1 cellular context compared by ENCODE assay signal in genomic region chr19:39532233-39533002, GRCh38.
TF ChIP-seq lines count a peak whose summit lies in the region.

A gene with protein sequence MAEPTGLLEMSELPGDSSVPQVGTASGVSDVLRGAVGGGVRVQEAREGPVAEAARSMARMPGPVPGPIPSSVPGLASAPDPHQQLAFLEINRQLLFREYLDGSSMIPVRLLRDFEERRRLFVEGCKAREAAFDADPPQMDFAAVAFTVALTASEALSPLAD (minus strand): TSS chr19:39532852. CDS start chr19:39532802, 50 bp downstream.

TF ChIP-seq in K562, 482 proteins besides CTCF, POLR2A, EP300 and RAD21 (continued from another document and continues in another):
- TF ChIP-seq, protein P1, sequence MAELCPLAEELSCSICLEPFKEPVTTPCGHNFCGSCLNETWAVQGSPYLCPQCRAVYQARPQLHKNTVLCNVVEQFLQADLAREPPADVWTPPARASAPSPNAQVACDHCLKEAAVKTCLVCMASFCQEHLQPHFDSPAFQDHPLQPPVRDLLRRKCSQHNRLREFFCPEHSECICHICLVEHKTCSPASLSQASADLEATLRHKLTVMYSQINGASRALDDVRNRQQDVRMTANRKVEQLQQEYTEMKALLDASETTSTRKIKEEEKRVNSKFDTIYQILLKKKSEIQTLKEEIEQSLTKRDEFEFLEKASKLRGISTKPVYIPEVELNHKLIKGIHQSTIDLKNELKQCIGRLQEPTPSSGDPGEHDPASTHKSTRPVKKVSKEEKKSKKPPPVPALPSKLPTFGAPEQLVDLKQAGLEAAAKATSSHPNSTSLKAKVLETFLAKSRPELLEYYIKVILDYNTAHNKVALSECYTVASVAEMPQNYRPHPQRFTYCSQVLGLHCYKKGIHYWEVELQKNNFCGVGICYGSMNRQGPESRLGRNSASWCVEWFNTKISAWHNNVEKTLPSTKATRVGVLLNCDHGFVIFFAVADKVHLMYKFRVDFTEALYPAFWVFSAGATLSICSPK (IDR thresholded peaks at IDR 0.05; ENCODE audit: borderline replicate concordance) = no peak
- TF ChIP-seq SMAD4 (CRISPR knock-in tag; conservative IDR thresholded peaks at IDR 0.05) (0 out of 2 replicates have a peak, but pooled peaks have one; percentile 28), GTF2E2 (tag; IDR thresholded peaks at IDR 0.05) (0 out of 2 replicates have a peak, but pooled peaks have one; percentile 24), CEBPG (CRISPR knock-in tag; IDR thresholded peaks at IDR 0.05) (peak; percentile 51; the same call in 1 of the 2 replicates), CEBPG (tag; conservative IDR thresholded peaks at IDR 0.05 in 1 of 2, IDR thresholded peaks at IDR 0.05 in 1 of 2) (no peak; a peak in 1 of 4 replicates), ILF3 (IDR thresholded peaks at IDR 0.05; ENCODE audit: borderline replicate concordance) (no peak), EWSR1 (IDR thresholded peaks at IDR 0.05; ENCODE audit: borderline replicate concordance, low read depth, partially characterized antibody) (no peak), ZNF592 (IDR thresholded peaks at IDR 0.05) (no peak), GABPB1 (CRISPR knock-in tag; IDR thresholded peaks at IDR 0.05) (peak; percentile 51), POLR2H (tag; IDR thresholded peaks at IDR 0.05; ENCODE audit: low read depth) (no peak), DEAF1 (CRISPR knock-in tag; IDR thresholded peaks at IDR 0.05) (peak; percentile 96), ZNF263 (CRISPR knock-in tag; IDR thresholded peaks at IDR 0.05; ENCODE audit: borderline replicate concordance) (0 out of 2 replicates have a peak, but pooled peaks have one; percentile 21), TGIF2 (CRISPR knock-in tag; IDR thresholded peaks at IDR 0.05) (no peak), CREM (IDR thresholded peaks at IDR 0.05; ENCODE audit: low read depth) (peak; percentile 87), RCOR1 (IDR thresholded peaks at IDR 0.05; ENCODE audit: borderline replicate concordance in 1 of 2, low read depth in 2 of 2, low read length in 2 of 2) (peak in 1 of 2 experiments; percentile 15; a peak in 1 of 4 replicates), HDAC6 (IDR thresholded peaks at IDR 0.05; ENCODE audit: low read depth, low read length) (0 out of 2 replicates have a peak, but pooled peaks have one; percentile 2), MBD2 (IDR thresholded peaks at IDR 0.05; ENCODE audit: borderline replicate concordance, low read depth) (peak; percentile 47; the same call in 1 of the 2 replicates), ZNF449 (CRISPR knock-in tag; IDR thresholded peaks at IDR 0.05) (no peak), L3MBTL2 (IDR thresholded peaks at IDR 0.05) (peak; percentile 71; the same call in 1 of the 2 replicates), EZH2 (IDR thresholded peaks at IDR 0.05; ENCODE audit: borderline replicate concordance, low read depth, low read length) (no peak), DDX20 (tag; IDR thresholded peaks at IDR 0.05; ENCODE audit: low read depth) (no peak), ZNF24 (IDR thresholded peaks at IDR 0.05) (no peak), HNRNPK (IDR thresholded peaks at IDR 0.05; ENCODE audit: low read depth, low read length, poor library complexity, severe bottlenecking) (no peak), POLR2B (IDR thresholded peaks at IDR 0.05; ENCODE audit: low read depth, partially characterized antibody) (peak; percentile 98), LCOR (CRISPR knock-in tag; IDR thresholded peaks at IDR 0.05) (0 out of 2 replicates have a peak, but pooled peaks have one; percentile 13), SRF (CRISPR knock-in tag; IDR thresholded peaks at IDR 0.05) (peak in 1 of 2 experiments; percentile 43; a peak in 1 of 4 replicates), PHB (CRISPR knock-in tag; IDR thresholded peaks at IDR 0.05) (no peak), GABPB2 (CRISPR knock-in tag; conservative IDR thresholded peaks at IDR 0.05) (no peak), OTX1 (CRISPR knock-in tag; IDR thresholded peaks at IDR 0.05) (no peak), HNRNPL (IDR thresholded peaks at IDR 0.05; ENCODE audit: low read depth, low read length) (no peak), THAP7 (CRISPR knock-in tag; IDR thresholded peaks at IDR 0.05) (no peak), ZNF586 (CRISPR knock-in tag; conservative IDR thresholded peaks at IDR 0.05) (no peak), E2F4 (CRISPR knock-in tag; IDR thresholded peaks at IDR 0.05; ENCODE audit: low read depth) (peak; percentile 70; the same call in 1 of the 2 replicates), EP400 (IDR thresholded peaks at IDR 0.05) (0 out of 2 replicates have a peak, but pooled peaks have one; percentile 29), MIER1 (IDR thresholded peaks at IDR 0.05; ENCODE audit: low read depth) (no peak), PPARD (CRISPR knock-in tag; IDR thresholded peaks at IDR 0.05) (no peak), GATAD2B (IDR thresholded peaks at IDR 0.05; ENCODE audit: borderline replicate concordance) (0 out of 2 replicates have a peak, but pooled peaks have one; percentile 16), UBTF (IDR thresholded peaks at IDR 0.05; ENCODE audit: borderline replicate concordance in 1 of 2, low read depth in 2 of 2, low read length in 2 of 2) (0 out of 4 replicates have a peak, but pooled peaks have one; percentile 25 to 78), USF1 (CRISPR knock-in tag; IDR thresholded peaks at IDR 0.05) (0 out of 2 replicates have a peak, but pooled peaks have one; percentile 22), ZNF79 (CRISPR knock-in tag; IDR thresholded peaks at IDR 0.05; ENCODE audit: low read depth) (no peak), TEAD1 (CRISPR knock-in tag; IDR thresholded peaks at IDR 0.05) (peak in 1 of 2 experiments; percentile 85; a peak in 2 of 4 replicates), FOXJ2 (tag; IDR thresholded peaks at IDR 0.05) (peak; percentile 73; the same call in 1 of the 2 replicates), POLR2AphosphoS2 (IDR thresholded peaks at IDR 0.05; ENCODE audit: low read length) (peak; percentile 59; the same call in 1 of the 2 replicates), ZNF217 (CRISPR knock-in tag; IDR thresholded peaks at IDR 0.05) (no peak), GMEB1 (CRISPR knock-in tag; IDR thresholded peaks at IDR 0.05) (peak; percentile 73), FOXP1 (CRISPR knock-in tag; IDR thresholded peaks at IDR 0.05) (0 out of 2 replicates have a peak, but pooled peaks have one; percentile 79), CREB1 (IDR thresholded peaks at IDR 0.05) (no peak; the same call in 1 of the 2 replicates), CREB1 (CRISPR knock-in tag; IDR thresholded peaks at IDR 0.05) (peak; percentile 68; the same call in 1 of the 2 replicates), ZNF551 (CRISPR knock-in tag; IDR thresholded peaks at IDR 0.05) (no peak), KLF16 (IDR thresholded peaks at IDR 0.05) (peak; percentile 56; the same call in 1 of the 2 replicates), HNRNPLL (IDR thresholded peaks at IDR 0.05; ENCODE audit: low read depth, low read length, poor library complexity, severe bottlenecking) (peak; percentile 79), NELFE (IDR thresholded peaks at IDR 0.05; ENCODE audit: insufficient read depth, insufficient read length) (no peak), CBFA2T3 (IDR thresholded peaks at IDR 0.05) (no peak), POLR2G (IDR thresholded peaks at IDR 0.05; ENCODE audit: low read depth, low read length) (peak; percentile 81)
